1 cellular context compared by ENCODE assay signal in genomic region chr7:45034710-45035109, GRCh38. TPM values are rescaled to one million over a fixed set of nuclear protein-coding genes. Genes with fewer than 3 reads are reported as not detected.
"Had no signal": no experiment of that assay in that cellular context is flagged by ENCODE, and none has a peak within 500 bp of the region (broad histone marks: within the 10 kb centered on the region; RNA-seq: fewer than 3 reads in every experiment).

No MANE protein-coding gene starts in this region.

RNA-seq across cellular contexts. Expression of gene NACAD, which starts 54.1 kb away (rescaled TPM):
- total RNA-seq: activated CD4-positive, alpha-beta T cell treated with anti-CD3 and anti-CD28 coated beads, Interleukin-2, amount 10 ng/mL, durations not matched to agents 7 days and 5 days had no signal
